ENCODE assay signal across 9 cellular contexts in the genomic region with DNA sequence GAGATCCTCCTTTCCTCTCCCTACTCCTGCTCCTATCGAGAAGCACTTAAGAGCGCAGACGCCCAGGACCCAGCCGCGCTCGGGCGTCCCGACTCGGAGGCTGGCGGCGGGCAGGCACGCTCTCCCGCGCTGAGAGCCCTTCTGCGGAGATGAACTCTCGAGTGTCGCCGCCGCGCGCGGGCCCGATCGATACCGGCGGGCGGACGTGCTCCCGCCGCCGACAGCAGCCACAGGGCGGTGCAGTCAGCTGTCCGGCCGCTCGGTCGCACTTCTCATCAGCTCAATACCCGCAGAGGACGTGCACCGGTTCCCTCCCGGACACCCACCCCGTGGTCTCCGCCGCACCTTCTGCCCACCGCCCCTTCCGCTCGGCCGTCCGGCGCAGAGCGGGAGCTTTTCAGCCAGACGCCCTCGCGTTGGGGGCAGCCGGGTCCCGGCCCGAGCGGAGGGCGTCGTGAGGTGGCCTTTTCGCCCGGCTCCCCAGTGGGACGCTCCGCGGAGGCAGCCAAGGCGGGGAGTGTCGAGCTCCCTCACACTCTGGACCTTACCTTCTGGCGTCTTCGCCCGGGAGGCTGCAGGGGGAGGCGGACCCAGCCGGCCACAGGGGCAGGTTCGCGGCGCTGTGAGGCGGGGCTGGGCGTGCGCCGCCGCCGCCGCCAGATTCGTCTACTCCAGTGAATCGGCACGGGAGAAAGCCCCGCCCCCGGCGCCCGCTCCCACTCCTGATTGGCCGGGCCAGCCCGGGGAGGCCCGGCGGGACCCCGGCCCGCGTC. TPM values are rescaled to one million over a fixed set of nuclear protein-coding genes. Genes with fewer than 3 reads are reported as not detected.
DNase-seq lines count a peak whose midpoint lies in the region; ATAC-seq and TF ChIP-seq lines count a peak whose summit lies in the region.
"Had no signal": no experiment of that assay in that cellular context is flagged by ENCODE, and none has a peak within 500 bp of the region (broad histone marks: within the 10 kb centered on the region; RNA-seq: fewer than 3 reads in every experiment).

No MANE protein-coding gene starts in this region.

- ATAC-seq in GM21529 (IDR thresholded peaks at IDR 0.05; ENCODE audit: unreplicated experiment): peak; percentile 70
- peak; percentile 79 for ATAC-seq in RWPE2 (ENCODE audit: low read depth)
- peak; percentile 51 for ATAC-seq in aorta (ENCODE audit: low FRiP score)

- no peak for TF ChIP-seq CTCF in RWPE2 (IDR thresholded peaks at IDR 0.05; ENCODE audit: poor library complexity, severe bottlenecking)
- TF ChIP-seq CTCF in cardiac muscle cell (IDR thresholded peaks at IDR 0.05; ENCODE audit: low read depth, low read length): peak; percentile 3

- H3K9me3 ChIP-seq in RWPE2 (ENCODE audit: severe bottlenecking) (no peaks in the 10 kb centered on the region), cardiac muscle cell (ENCODE audit: low read depth) (no peaks in the 10 kb centered on the region), aorta (ENCODE audit: control insufficient read depth, low read length) (no peaks in the 10 kb centered on the region)

- intact Hi-C loops in posterior cingulate gyrus (cut with DNase I): no loop called here
- intact Hi-C loops in aorta (cut with DNase I): no loop called here

- H3K36me3 ChIP-seq in RWPE2 (ENCODE audit: low read depth): no peaks in the 10 kb centered on the region
- no peaks in the 10 kb centered on the region for H3K36me3 ChIP-seq in cardiac muscle cell
- H3K36me3 ChIP-seq in aorta (ENCODE audit: control insufficient read depth in 1 of 2, insufficient read depth in 2 of 2, low read length in 1 of 2): no peaks in the 10 kb centered on the region

- WGBS in aorta, 2 donors: 0 to 1% methylated on average over 77 to 95 of the region's 95 CpGs

- DNase-seq in DMS53 (lab: John Stamatoyannopoulos, UW): peak; percentile 92
- peak; percentile 49 for DNase-seq in HuH-7.5 (ENCODE audit: low spot score)
- DNase-seq in RWPE2 (ENCODE audit: low spot score): peak; percentile 87
- peak; percentile 78 for DNase-seq in activated naive CD4-positive, alpha-beta T cell treated with anti-CD3 and anti-CD28 coated beads, Interleukin-2, amount 50 U/mL, for 16 hours
- peak; percentile 63 to 91 for DNase-seq in cardiac muscle cell (ENCODE audit: low read depth in 1 of 2, low spot score in 1 of 2)
- DNase-seq in posterior cingulate gyrus: peak; percentile 29 to 95 (median 78)
- peak; percentile 49 to 83 for DNase-seq in aorta

- no peak overlapping the region for H3K27ac ChIP-seq in RWPE2 (ENCODE audit: poor library complexity, severe bottlenecking)
- H3K27ac ChIP-seq in cardiac muscle cell: no peak overlapping the region
- no peak overlapping the region for H3K27ac ChIP-seq in aorta (ENCODE audit: low read depth in 1 of 2, low read length in 2 of 2)

- H3K4me1 ChIP-seq in RWPE2 (ENCODE audit: insufficient read depth, poor library complexity, severe bottlenecking): no peaks in the 10 kb centered on the region
- H3K4me1 ChIP-seq in cardiac muscle cell (ENCODE audit: low read depth): peaks cover 10% of the 10 kb centered on the region
- H3K4me1 ChIP-seq in aorta (ENCODE audit: control insufficient read depth in 1 of 2, insufficient read depth in 2 of 2, low read length in 2 of 2): no peaks in the 10 kb centered on the region

- peaks cover 82% of the 10 kb centered on the region for H3K27me3 ChIP-seq in RWPE2 (ENCODE audit: insufficient read depth, poor library complexity, severe bottlenecking)
- H3K27me3 ChIP-seq in cardiac muscle cell: peaks cover 91% of the 10 kb centered on the region
- H3K27me3 ChIP-seq in aorta (ENCODE audit: control insufficient read depth in 1 of 2, insufficient read depth in 2 of 2, low read length in 1 of 2): no peaks in the 10 kb centered on the region

- peak overlapping the region; percentile 32 for H3K4me3 ChIP-seq in RWPE2 (ENCODE audit: severe bottlenecking)
- peak overlapping the region; percentile 31 for H3K4me3 ChIP-seq in cardiac muscle cell
- H3K4me3 ChIP-seq in aorta (ENCODE audit: low read length in 2 of 2): peak overlapping the region; percentile 14 to 27

RNA-seq across cellular contexts. Expression of a gene that starts 0.4 kb away (rescaled TPM):
- total RNA-seq in cardiac muscle cell (not detected in 2 replicates), aorta (not detected)
- polyA plus RNA-seq in cardiac muscle cell (not detected in 2 replicates), aorta (not detected)
- polyA plus RNA-seq: adipose tissue had no signal
